ENCODE assay signal across 12 cellular contexts in the genomic region with DNA sequence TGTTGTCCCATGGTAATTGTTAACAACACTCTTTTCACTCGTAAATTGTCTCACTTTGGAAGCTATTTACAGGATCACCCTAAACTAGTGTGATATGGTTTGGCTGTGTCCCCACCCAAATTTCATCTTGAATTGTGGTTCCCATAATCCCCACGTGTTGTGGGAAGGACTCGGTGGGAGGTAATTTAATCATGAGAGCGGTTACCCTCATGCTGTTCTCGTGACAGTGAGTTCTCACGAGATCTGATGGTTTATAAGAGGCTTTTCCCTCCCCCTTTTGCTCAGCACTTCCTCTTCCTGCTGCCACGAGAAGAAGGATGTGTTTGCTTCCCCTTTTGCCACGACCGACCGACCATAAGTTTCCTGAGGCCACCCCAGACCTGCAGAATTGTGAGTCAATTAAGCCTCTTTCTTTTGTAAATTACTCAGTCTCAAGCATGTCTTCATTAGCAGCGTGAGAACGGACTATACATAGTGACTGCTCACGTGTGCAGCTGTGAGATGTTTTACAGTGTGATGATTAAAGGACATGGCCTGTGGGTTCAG. TPM values are rescaled to one million over a fixed set of nuclear protein-coding genes. Genes with fewer than 3 reads are reported as not detected.
A peak's percentile ranks its signal among the peaks of the same experiment; 100 is the strongest.
DNase-seq lines count a peak whose midpoint lies in the region; ATAC-seq and TF ChIP-seq lines count a peak whose summit lies in the region.
"Had no signal": no experiment of that assay in that cellular context is flagged by ENCODE, and none has a peak within 500 bp of the region (broad histone marks: within the 10 kb centered on the region; RNA-seq: fewer than 3 reads in every experiment).

No MANE protein-coding gene starts in this region.

- H3K4me3 ChIP-seq in heart right ventricle (peak overlapping the region in 8 of 10 donors; percentile 8 to 42 (median 28)), fibroblast of lung (replicated peaks in 1 of 4; ENCODE audit: control extremely low read depth in 1 of 4, insufficient read depth in 1 of 4, low read depth in 3 of 4, low read length in 4 of 4) (no peak overlapping the region), subcutaneous abdominal adipose tissue (ENCODE audit: low read depth in 1 of 5, low read length in 5 of 5) (peak overlapping the region; percentile 21 to 54 (median 50))

- peak overlapping the region in 2 of 10 donors; percentile 27 to 45 for H3K27ac ChIP-seq in heart right ventricle
- H3K27ac ChIP-seq in fibroblast of lung (ENCODE audit: insufficient read depth, low read length) = no peak overlapping the region
- no peak overlapping the region for H3K27ac ChIP-seq in subcutaneous abdominal adipose tissue (ENCODE audit: low read depth, low read length)

- ATAC-seq in heart right ventricle = peak in 4 of 8 donors; percentile 41 to 55 (median 46)
- no peak for ATAC-seq in Right ventricle myocardium inferior
- no peak for ATAC-seq in HG02798 (IDR thresholded peaks at IDR 0.05; ENCODE audit: poor library complexity, unreplicated experiment)
- ATAC-seq in sciatic nerve = no peak

- H3K9me3 ChIP-seq in heart right ventricle (no peaks in the 10 kb centered on the region), fibroblast of lung (ENCODE audit: control insufficient read depth, insufficient read depth, low read depth, low read length) (no peaks in the 10 kb centered on the region), subcutaneous abdominal adipose tissue (ENCODE audit: control insufficient read depth in 5 of 5, low read length in 5 of 5) (no peaks in the 10 kb centered on the region)

- WGBS in heart right ventricle, 2 donors = 30 to 31% methylated on average over 13 of the region's 13 CpGs

- no peaks in the 10 kb centered on the region for H3K79me2 ChIP-seq in fibroblast of lung (ENCODE audit: control insufficient read depth, insufficient read depth, low read length)

- H2AFZ ChIP-seq in fibroblast of lung (ENCODE audit: low read length) = peak overlapping the region; percentile 23

- H3K4me1 ChIP-seq in heart right ventricle (peaks cover 0 to 7% (median 0%) of the 10 kb centered on the region in 9 donors), fibroblast of lung (ENCODE audit: control insufficient read depth, extremely low read depth, insufficient read depth, low read length) (no peaks in the 10 kb centered on the region), subcutaneous abdominal adipose tissue (ENCODE audit: control insufficient read depth in 5 of 5, insufficient read depth in 5 of 5, low read length in 5 of 5) (peaks cover 0 to 7% (median 0%) of the 10 kb centered on the region in 5 donors)

- H4K20me1 ChIP-seq in fibroblast of lung (ENCODE audit: control insufficient read depth, extremely low read depth, insufficient read depth, low read length) = no peaks in the 10 kb centered on the region

- intact Hi-C loops in heart right ventricle (cut with DNase I) = no loop called here
- intact Hi-C loops in Right ventricle myocardium inferior (cut with DNase I) = no loop called here
- intact Hi-C loops in sciatic nerve (cut with DNase I) = no loop called here

- no peak overlapping the region for H3K9ac ChIP-seq in fibroblast of lung (ENCODE audit: insufficient read depth, low read length)
- H3K9ac ChIP-seq in subcutaneous abdominal adipose tissue (ENCODE audit: low read length in 5 of 5) = no peak overlapping the region

- no peak for TF ChIP-seq CTCF in heart right ventricle (IDR thresholded peaks at IDR 0.05)
- no peak for TF ChIP-seq CTCF in fibroblast of lung (conservative IDR thresholded peaks at IDR 0.05 in 1 of 2, IDR thresholded peaks at IDR 0.05 in 1 of 2; ENCODE audit: low read depth in 1 of 2, low read length in 2 of 2)

- H3K27me3 ChIP-seq in heart right ventricle = no peaks in the 10 kb centered on the region
- H3K27me3 ChIP-seq in fibroblast of lung (ENCODE audit: control insufficient read depth, insufficient read depth, low read length) = peaks cover 2% of the 10 kb centered on the region
- H3K27me3 ChIP-seq in subcutaneous abdominal adipose tissue (ENCODE audit: control insufficient read depth in 5 of 5, insufficient read depth in 4 of 5, low read length in 5 of 5) = no peaks in the 10 kb centered on the region

- DNase-seq in heart right ventricle = no peak
- no peak for DNase-seq in Right ventricle myocardium inferior (ENCODE audit: missing footprints)
- DNase-seq in SKM-1 (lab: John Stamatoyannopoulos, UW; ENCODE audit: unreplicated experiment) = peak; percentile 59
- DNase-seq in fibroblast of lung (ENCODE audit: low read depth in 2 of 2) = peak in 1 of 2 donors; percentile 4
- no peak for DNase-seq in sciatic nerve (ENCODE audit: low spot score)
- DNase-seq in COR-L47 (lab: John Stamatoyannopoulos, UW) = no peak
- DNase-seq: effector CD8-positive, alpha-beta T cell; NCI-H1092 treated with DMSO at 0.1 percent for 48 hours; stimulated activated CD8-positive, alpha-beta memory T cell treated with anti-CD3 and anti-CD28 coated beads, Interleukin-4, amount 100 ng/mL, for 48 hours; T-helper 9 cell had no signal

- H3K36me3 ChIP-seq in heart right ventricle (no peaks in the 10 kb centered on the region), fibroblast of lung (ENCODE audit: control insufficient read depth, insufficient read depth, low read length) (no peaks in the 10 kb centered on the region), subcutaneous abdominal adipose tissue (ENCODE audit: control insufficient read depth in 5 of 5, insufficient read depth in 5 of 5, low read length in 5 of 5) (no peaks in the 10 kb centered on the region)

- H3K4me2 ChIP-seq in fibroblast of lung (ENCODE audit: extremely low read depth, insufficient read depth, low read length) = peak overlapping the region; percentile 8

RNA-seq across cellular contexts. Expression of gene DNAH3, which starts 34.4 kb away (rescaled TPM):
- total RNA-seq in heart right ventricle (1 to 10 TPM in 6 of 10 donors, under 1 TPM in 4; 0.39 to 3.7 (median 1.1) TPM), Right ventricle myocardium inferior (1.0 TPM), fibroblast of lung (not detected in 2 replicates), sciatic nerve (0.36 TPM)
- polyA plus RNA-seq in heart right ventricle (1 to 10 TPM in 1 of 2 donors, not detected in 1; 1.0 TPM), fibroblast of lung (0.01 TPM in 1 of 2 replicates, not detected in the other)
- not detected in 2 replicates for polyA plus RNA-seq in fibroblast of lung (2012)
- not detected in 2 replicates for polyA minus RNA-seq in fibroblast of lung (ENCODE audit: low replicate concordance)

RNA-seq across cellular contexts. Expression of gene LDAF1, which starts 42.3 kb away (rescaled TPM):
- total RNA-seq in heart right ventricle = 100 to 1,000 TPM; 116 to 182 (median 143) TPM
- polyA plus RNA-seq in heart right ventricle = 10 to 100 TPM; 21.0 to 21.9 TPM
- 129 TPM for total RNA-seq in Right ventricle myocardium inferior
- 112 and 123 TPM in 2 replicates for total RNA-seq in fibroblast of lung
- polyA plus RNA-seq in fibroblast of lung = 31.6 and 36.3 TPM in 2 replicates
- 26.1 and 28.4 TPM in 2 replicates for polyA plus RNA-seq in fibroblast of lung (2012)
- polyA minus RNA-seq in fibroblast of lung (ENCODE audit: low replicate concordance) = 21.5 and 29.9 TPM in 2 replicates
- total RNA-seq in sciatic nerve = 29.7 TPM

Comparison
In these comparisons a context has a peak if more than half of its experiments do, and no peak if none do; other contexts are left out.
1. H3K4me3 ChIP-seq: peak in heart right ventricle (8 of 10) and subcutaneous abdominal adipose tissue (5 of 5); none in fibroblast of lung (0 of 4).